8 cellular contexts compared by ENCODE assay signal in the genomic region with DNA sequence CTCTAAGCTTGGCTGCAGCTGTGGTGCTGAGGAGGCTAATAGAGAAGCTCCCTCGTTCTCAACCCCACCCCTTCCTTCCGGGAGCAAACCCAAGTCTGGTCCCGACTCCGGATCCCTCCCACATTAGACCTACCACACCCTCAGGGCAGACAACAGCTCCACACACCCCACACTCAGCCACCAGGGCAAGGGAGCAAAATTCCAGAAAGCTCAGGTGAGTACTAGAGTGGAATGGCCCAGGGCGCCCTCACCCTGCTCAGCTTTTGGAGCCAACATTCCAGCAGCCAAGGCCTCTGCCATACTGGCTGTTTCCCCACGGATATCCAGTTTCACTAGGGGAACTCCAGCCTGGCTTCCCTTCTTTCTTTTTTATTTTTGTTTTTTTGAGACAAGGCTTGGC. TPM values are rescaled to one million over a fixed set of nuclear protein-coding genes. Genes with fewer than 3 reads are reported as not detected.
DNase-seq lines count a peak whose midpoint lies in the region; ATAC-seq and TF ChIP-seq lines count a peak whose summit lies in the region.
"Not testable (repeated sequence)": the region's sequence is repeated elsewhere in the genome, so short reads cannot be mapped to it uniquely, and the experiment has no call there.

No MANE protein-coding gene starts in this region.

- not testable (repeated sequence) for H3K27me3 ChIP-seq in right atrium auricular region, suprapubic skin

- CTCF ChIA-PET in Calu3 (lab: Charles Lee); activated CD8-positive, alpha-beta memory T cell treated with anti-CD3 and anti-CD28 coated beads, Interleukin-2, amount 10 ng/mL, durations not matched to agents 7 days and 5 days (lab: Charles Lee): not testable (repeated sequence)

- not testable (repeated sequence) for H3K27me3 Mint-ChIP-seq in Calu3 (ENCODE audit: unreplicated experiment); activated CD8-positive, alpha-beta memory T cell treated with anti-CD3 and anti-CD28 coated beads, Interleukin-2, amount 10 ng/mL, durations not matched to agents 7 days and 5 days; effector memory CD8-positive, alpha-beta T cell

- H3K36me3 ChIP-seq in right atrium auricular region, suprapubic skin: not testable (repeated sequence)

- not testable (repeated sequence) for H3K27ac Mint-ChIP-seq in Calu3 (ENCODE audit: unreplicated experiment); activated CD8-positive, alpha-beta memory T cell treated with anti-CD3 and anti-CD28 coated beads, Interleukin-2, amount 10 ng/mL, durations not matched to agents 7 days and 5 days; effector memory CD8-positive, alpha-beta T cell

- not testable (repeated sequence) for H3K4me3 ChIP-seq in right atrium auricular region, suprapubic skin

- not testable (repeated sequence) for TF ChIP-seq EP300 in suprapubic skin (IDR thresholded peaks at IDR 0.05)

- DNase-seq in Calu3 (peak; percentile 53), T-helper 2 cell (peak in 3 of 5 experiments; percentile 5 to 52 (median 7)), right atrium auricular region (ENCODE audit: low spot score) (peak; percentile 65), omental fat pad (ENCODE audit: low spot score) (peak; percentile 22), suprapubic skin (ENCODE audit: low spot score in 2 of 2) (peak; percentile 68 to 69)
- DNase-seq in activated CD8-positive, alpha-beta memory T cell treated with anti-CD3 and anti-CD28 coated beads, Interleukin-2, amount 10 ng/mL, durations not matched to agents 7 days and 5 days, result not testable (repeated sequence)
- peak; percentile 10 for DNase-seq in activated naive CD4-positive, alpha-beta T cell treated with anti-CD3 and anti-CD28 coated beads, Interleukin-2, amount 50 U/mL, for 16 hours
- peak; percentile 18 to 42 (median 20) for DNase-seq in effector memory CD8-positive, alpha-beta T cell

- not testable (repeated sequence) for H3K9me3 ChIP-seq in right atrium auricular region, suprapubic skin

- not testable (repeated sequence) for BruUV-seq in Calu3 (replicated peaks; lab: Mats Ljungman, UMichigan)

- H3K4me1 Mint-ChIP-seq in Calu3 (ENCODE audit: low read depth, unreplicated experiment); activated CD8-positive, alpha-beta memory T cell treated with anti-CD3 and anti-CD28 coated beads, Interleukin-2, amount 10 ng/mL, durations not matched to agents 7 days and 5 days; effector memory CD8-positive, alpha-beta T cell (ENCODE audit: low read depth in 2 of 2): not testable (repeated sequence)

- ATAC-seq in activated CD8-positive, alpha-beta memory T cell treated with anti-CD3 and anti-CD28 coated beads, Interleukin-2, amount 10 ng/mL, durations not matched to agents 7 days and 5 days, result peak; percentile 28
- peak; percentile 70 for ATAC-seq in effector memory CD8-positive, alpha-beta T cell (replicated peaks)
- peak; percentile 58 for ATAC-seq in omental fat pad (ENCODE audit: low FRiP score)

- intact Hi-C loops in Calu3 (cut with micrococcal nuclease; ENCODE audit: unreplicated experiment), result not testable (repeated sequence)

- TF ChIP-seq POLR2A in suprapubic skin (IDR thresholded peaks at IDR 0.05), result not testable (repeated sequence)

- H3K27ac ChIP-seq in right atrium auricular region, suprapubic skin: not testable (repeated sequence)

- H3K9me3 Mint-ChIP-seq in Calu3 (ENCODE audit: low read depth, unreplicated experiment); activated CD8-positive, alpha-beta memory T cell treated with anti-CD3 and anti-CD28 coated beads, Interleukin-2, amount 10 ng/mL, durations not matched to agents 7 days and 5 days (ENCODE audit: low read depth); effector memory CD8-positive, alpha-beta T cell: not testable (repeated sequence)

- H3K36me3 Mint-ChIP-seq in Calu3 (ENCODE audit: insufficient read depth, unreplicated experiment); activated CD8-positive, alpha-beta memory T cell treated with anti-CD3 and anti-CD28 coated beads, Interleukin-2, amount 10 ng/mL, durations not matched to agents 7 days and 5 days; effector memory CD8-positive, alpha-beta T cell (ENCODE audit: insufficient read depth): not testable (repeated sequence)

- 0% methylated on average over 4 of the region's 6 CpGs for WGBS in suprapubic skin

- not testable (repeated sequence) for H3K4me3 Mint-ChIP-seq in Calu3 (ENCODE audit: low read depth, unreplicated experiment); activated CD8-positive, alpha-beta memory T cell treated with anti-CD3 and anti-CD28 coated beads, Interleukin-2, amount 10 ng/mL, durations not matched to agents 7 days and 5 days
- peak overlapping the region; percentile 34 to 52 for H3K4me3 Mint-ChIP-seq in effector memory CD8-positive, alpha-beta T cell

- TF ChIP-seq CTCF in Calu3 (IDR thresholded peaks at IDR 0.05; ENCODE audit: unreplicated experiment); right atrium auricular region (IDR thresholded peaks at IDR 0.05); omental fat pad (IDR thresholded peaks at IDR 0.05); suprapubic skin (IDR thresholded peaks at IDR 0.05): not testable (repeated sequence)

- not testable (repeated sequence) for H3K4me1 ChIP-seq in right atrium auricular region, suprapubic skin

RNA-seq across cellular contexts. Expression of gene SULT1A3, which starts 10.0 kb away (rescaled TPM):
- total RNA-seq in Calu3 (2022) (39.5 and 46.4 TPM in 2 replicates), right atrium auricular region (1 to 10 TPM; 2.0 to 7.4 TPM), omental fat pad (10 to 100 TPM; 14.0 to 32.3 (median 18.3) TPM), suprapubic skin (10 to 100 TPM in 1 of 4 donors, 1 to 10 TPM in 2, not detected in 1; 4.8 to 24.6 (median 7.8) TPM)
- 10 to 100 TPM; 23.4 to 29.6 TPM for total RNA-seq in activated CD8-positive, alpha-beta memory T cell treated with anti-CD3 and anti-CD28 coated beads, Interleukin-2, amount 10 ng/mL, durations not matched to agents 7 days and 5 days

RNA-seq across cellular contexts. Expression of gene SLX1A, which starts 15.4 kb away (rescaled TPM):
- total RNA-seq in Calu3 (2022) (45.0 and 71.1 TPM in 2 replicates), right atrium auricular region (10 to 100 TPM; 25.1 to 36.3 TPM), omental fat pad (10 to 100 TPM; 21.7 to 52.7 (median 44.2) TPM), suprapubic skin (10 to 100 TPM; 27.3 to 56.2 (median 44.9) TPM)
- 100 to 1,000 TPM; 109 to 121 TPM for total RNA-seq in activated CD8-positive, alpha-beta memory T cell treated with anti-CD3 and anti-CD28 coated beads, Interleukin-2, amount 10 ng/mL, durations not matched to agents 7 days and 5 days

RNA-seq across cellular contexts. Expression of gene BOLA2B, which starts 15.6 kb away (rescaled TPM):
- total RNA-seq in Calu3 (2022) (166 and 171 TPM in 2 replicates), right atrium auricular region (100 to 1,000 TPM; 143 to 187 TPM), omental fat pad (100 to 1,000 TPM; 152 to 366 (median 206) TPM), suprapubic skin (100 to 1,000 TPM in 3 of 4 donors, 10 to 100 TPM in 1; 72.7 to 434 (median 197) TPM)
- 100 to 1,000 TPM; 210 to 238 TPM for total RNA-seq in activated CD8-positive, alpha-beta memory T cell treated with anti-CD3 and anti-CD28 coated beads, Interleukin-2, amount 10 ng/mL, durations not matched to agents 7 days and 5 days

RNA-seq across cellular contexts. Expression of gene CORO1A, which starts 25.6 kb away (rescaled TPM):
- total RNA-seq in Calu3 (2022), result 11.1 and 12.9 TPM in 2 replicates
- total RNA-seq in activated CD8-positive, alpha-beta memory T cell treated with anti-CD3 and anti-CD28 coated beads, Interleukin-2, amount 10 ng/mL, durations not matched to agents 7 days and 5 days, result 1,000 to 10,000 TPM; 1,639 to 1,875 TPM
- 10 to 100 TPM in 1 of 2 donors, 1 to 10 TPM in 1; 5.4 to 18.6 TPM for total RNA-seq in right atrium auricular region
- total RNA-seq in omental fat pad, result 100 to 1,000 TPM in 1 of 4 donors, 10 to 100 TPM in 3; 31.6 to 109 (median 50.0) TPM
- 10 to 100 TPM; 14.5 to 25.3 (median 19.3) TPM for total RNA-seq in suprapubic skin

RNA-seq across cellular contexts. Expression of gene NPIPB13, which starts 39.2 kb away (rescaled TPM):
- total RNA-seq in Calu3 (2022) (18.5 and 20.5 TPM in 2 replicates), right atrium auricular region (1 to 10 TPM in 1 of 2 donors, not detected in 1; 1.7 TPM), omental fat pad (10 to 100 TPM in 1 of 4 donors, 1 to 10 TPM in 3; 2.8 to 14.7 (median 5.9) TPM), suprapubic skin (10 to 100 TPM in 1 of 4 donors, 1 to 10 TPM in 3; 2.5 to 12.8 (median 4.7) TPM)
- total RNA-seq in activated CD8-positive, alpha-beta memory T cell treated with anti-CD3 and anti-CD28 coated beads, Interleukin-2, amount 10 ng/mL, durations not matched to agents 7 days and 5 days, result 10 to 100 TPM; 12.8 to 23.8 TPM
